ENCODE assay signal across 12 cellular contexts in genomic region chr5:149940077-149940574, GRCh38. TPM values are rescaled to one million over a fixed set of nuclear protein-coding genes. Genes with fewer than 3 reads are reported as not detected.
A peak's percentile ranks its signal among the peaks of the same experiment; 100 is the strongest.
DNase-seq lines count a peak whose midpoint lies in the region; ATAC-seq and TF ChIP-seq lines count a peak whose summit lies in the region.
"Had no signal": no experiment of that assay in that cellular context is flagged by ENCODE, and none has a peak within 500 bp of the region (broad histone marks: within the 10 kb centered on the region; RNA-seq: fewer than 3 reads in every experiment).

No MANE protein-coding gene starts in this region.

- H3K36me3 ChIP-seq in ascending aorta = no peaks in the 10 kb centered on the region
- no peaks in the 10 kb centered on the region for H3K36me3 ChIP-seq in neural progenitor cell
- H3K36me3 ChIP-seq: cardiac muscle cell, spleen had no signal

- H3K36me3 Mint-ChIP-seq in stimulated activated memory B cell treated with anti-CD40 and anti-IgM and Interleukin-4, amounts not matched to agents 10 μg/mL and 1 μg/mL and 100 μg/mL, for 72 hours = no peaks in the 10 kb centered on the region
- H3K36me3 Mint-ChIP-seq in neural progenitor cell = no peaks in the 10 kb centered on the region

- no peak overlapping the region for H3K9ac ChIP-seq in neural progenitor cell

- no peaks in the 10 kb centered on the region for H3K27me3 Mint-ChIP-seq in stimulated activated naive CD8-positive, alpha-beta T cell treated with anti-CD3 and anti-CD28 coated beads, Interleukin-15, amount 100 ng/mL, for 72 hours
- H3K27me3 Mint-ChIP-seq in stimulated activated memory B cell treated with anti-CD40 and anti-IgM and Interleukin-4, amounts not matched to agents 10 μg/mL and 1 μg/mL and 100 μg/mL, for 72 hours = peaks cover 8% of the 10 kb centered on the region
- peaks cover 4% of the 10 kb centered on the region for H3K27me3 Mint-ChIP-seq in neural progenitor cell (ENCODE audit: insufficient read depth, low read depth)

- no peaks in the 10 kb centered on the region for H3K9me3 ChIP-seq in ascending aorta
- no peaks in the 10 kb centered on the region for H3K9me3 ChIP-seq in neural progenitor cell (ENCODE audit: low read depth)
- H3K9me3 ChIP-seq: spleen had no signal

- TF ChIP-seq CTCF in ascending aorta (IDR thresholded peaks at IDR 0.05) = no peak
- no peak for TF ChIP-seq CTCF in neural progenitor cell (IDR thresholded peaks at IDR 0.05)

- no peak overlapping the region for H3K4me3 Mint-ChIP-seq in stimulated activated naive CD8-positive, alpha-beta T cell treated with anti-CD3 and anti-CD28 coated beads, Interleukin-15, amount 100 ng/mL, for 72 hours
- H3K4me3 Mint-ChIP-seq in stimulated activated memory B cell treated with anti-CD40 and anti-IgM and Interleukin-4, amounts not matched to agents 10 μg/mL and 1 μg/mL and 100 μg/mL, for 72 hours = no peak overlapping the region
- H3K4me3 Mint-ChIP-seq in neural progenitor cell = no peak overlapping the region
- H3K4me3 Mint-ChIP-seq: activated B cell treated with CpG ODN at 0.5 μM for 24 hours had no signal

- H3K27ac Mint-ChIP-seq in stimulated activated naive CD8-positive, alpha-beta T cell treated with anti-CD3 and anti-CD28 coated beads, Interleukin-15, amount 100 ng/mL, for 72 hours = no peak overlapping the region
- H3K27ac Mint-ChIP-seq in stimulated activated memory B cell treated with anti-CD40 and anti-IgM and Interleukin-4, amounts not matched to agents 10 μg/mL and 1 μg/mL and 100 μg/mL, for 72 hours = no peak overlapping the region
- no peak overlapping the region for H3K27ac Mint-ChIP-seq in neural progenitor cell
- H3K27ac Mint-ChIP-seq: activated B cell treated with CpG ODN at 0.5 μM for 24 hours had no signal

- ATAC-seq in stimulated activated naive CD8-positive, alpha-beta T cell treated with anti-CD3 and anti-CD28 coated beads, Interleukin-15, amount 100 ng/mL, for 72 hours = peak; percentile 82
- no peak for ATAC-seq in stimulated activated naive CD8-positive, alpha-beta T cell treated with anti-CD3 and anti-CD28 coated beads, Interleukin-15, Interleukin-2, amounts not matched to agents 100 U/mL and 50 U/mL, for 24 hours
- ATAC-seq in HG03558 (IDR thresholded peaks at IDR 0.05; ENCODE audit: extremely low read depth, unreplicated experiment) = peak; percentile 52
- no peak for ATAC-seq in stimulated activated memory B cell treated with anti-CD40 and anti-IgM and Interleukin-4, amounts not matched to agents 10 μg/mL and 1 μg/mL and 100 μg/mL, for 72 hours

- DNase-seq in stimulated activated naive CD8-positive, alpha-beta T cell treated with anti-CD3 and anti-CD28 coated beads, Interleukin-15, amount 100 ng/mL, for 72 hours = no peak
- DNase-seq in stimulated activated naive CD8-positive, alpha-beta T cell treated with anti-CD3 and anti-CD28 coated beads, Interleukin-15, Interleukin-2, amounts not matched to agents 100 U/mL and 50 U/mL, for 24 hours = no peak
- DNase-seq in ascending aorta (ENCODE audit: low spot score in 2 of 2) (no peak), neural progenitor cell (ENCODE audit: low spot score) (no peak), NCI-H510A treated with DMSO at 0.1 percent for 48 hours (lab: John Stamatoyannopoulos, UW) (no peak)
- DNase-seq in activated CD4-positive, alpha-beta T cell treated with anti-CD3 and anti-CD28 coated beads for 1 hour = no peak
- DNase-seq: activated B cell treated with CpG ODN at 0.5 μM for 24 hours, NCI-H1417 treated with DMSO at 0.1 percent for 48 hours, spleen had no signal

- H3K27me3 ChIP-seq in ascending aorta (no peaks in the 10 kb centered on the region), neural progenitor cell (no peaks in the 10 kb centered on the region)
- H3K27me3 ChIP-seq: cardiac muscle cell, spleen had no signal

- H3K4me3 ChIP-seq in ascending aorta (no peak overlapping the region), neural progenitor cell (no peak overlapping the region)
- H3K4me3 ChIP-seq: cardiac muscle cell, spleen had no signal

- H3F3A ChIP-seq in neural progenitor cell (ENCODE audit: low read depth) = no peaks in the 10 kb centered on the region

- intact Hi-C loops in ascending aorta (cut with DNase I) = no loop called here

- H3K4me2 ChIP-seq in neural progenitor cell = no peak overlapping the region

- no peak overlapping the region for H2AFZ ChIP-seq in neural progenitor cell (replicated peaks)

- no peaks in the 10 kb centered on the region for H3K4me1 Mint-ChIP-seq in stimulated activated naive CD8-positive, alpha-beta T cell treated with anti-CD3 and anti-CD28 coated beads, Interleukin-15, amount 100 ng/mL, for 72 hours
- H3K4me1 Mint-ChIP-seq in stimulated activated memory B cell treated with anti-CD40 and anti-IgM and Interleukin-4, amounts not matched to agents 10 μg/mL and 1 μg/mL and 100 μg/mL, for 72 hours = no peaks in the 10 kb centered on the region
- peaks cover 6% of the 10 kb centered on the region for H3K4me1 Mint-ChIP-seq in neural progenitor cell
- H3K4me1 Mint-ChIP-seq: activated B cell treated with CpG ODN at 0.5 μM for 24 hours had no signal

- no peaks in the 10 kb centered on the region for H3K79me2 ChIP-seq in neural progenitor cell (ENCODE audit: low read depth)

- no peaks in the 10 kb centered on the region for H4K20me1 ChIP-seq in neural progenitor cell (ENCODE audit: low read depth)

- H3K4me1 ChIP-seq in ascending aorta (peaks cover 4 to 40% of the 10 kb centered on the region in 2 donors), neural progenitor cell (no peaks in the 10 kb centered on the region)

- H3K9me3 Mint-ChIP-seq in stimulated activated naive CD8-positive, alpha-beta T cell treated with anti-CD3 and anti-CD28 coated beads, Interleukin-15, amount 100 ng/mL, for 72 hours = no peaks in the 10 kb centered on the region
- H3K9me3 Mint-ChIP-seq in stimulated activated memory B cell treated with anti-CD40 and anti-IgM and Interleukin-4, amounts not matched to agents 10 μg/mL and 1 μg/mL and 100 μg/mL, for 72 hours = no peaks in the 10 kb centered on the region
- H3K9me3 Mint-ChIP-seq in neural progenitor cell = no peaks in the 10 kb centered on the region
- H3K9me3 Mint-ChIP-seq: activated B cell treated with CpG ODN at 0.5 μM for 24 hours had no signal

- peak overlapping the region; percentile 62 to 82 for H3K27ac ChIP-seq in ascending aorta
- H3K27ac ChIP-seq in neural progenitor cell = no peak overlapping the region

RNA-seq across cellular contexts. Expression of gene PDE6A, which starts 4.5 kb away (rescaled TPM):
- not detected for total RNA-seq in ascending aorta
- total RNA-seq in neural progenitor cell (ENCODE audit: low replicate concordance) = not detected in 2 replicates
- total RNA-seq: activated B cell treated with CpG ODN at 0.5 μM for 24 hours, cardiac muscle cell, spleen had no signal

RNA-seq across cellular contexts. Expression of gene SLC26A2, which starts 20.4 kb away (rescaled TPM):
- 6.9 TPM for total RNA-seq in ascending aorta
- 14.0 and 20.1 TPM in 2 replicates for total RNA-seq in neural progenitor cell (ENCODE audit: low replicate concordance)

Comparison
In these comparisons a context has a peak if more than half of its experiments do, and no peak if none do; other contexts are left out.
1. ATAC-seq: peak in stimulated activated naive CD8-positive, alpha-beta T cell treated with anti-CD3 and anti-CD28 coated beads, Interleukin-15, amount 100 ng/mL, for 72 hours (single experiment) and HG03558 (single experiment); none in stimulated activated naive CD8-positive, alpha-beta T cell treated with anti-CD3 and anti-CD28 coated beads, Interleukin-15, Interleukin-2, amounts not matched to agents 100 U/mL and 50 U/mL, for 24 hours (single experiment) and stimulated activated memory B cell treated with anti-CD40 and anti-IgM and Interleukin-4, amounts not matched to agents 10 μg/mL and 1 μg/mL and 100 μg/mL, for 72 hours (single experiment).